In the genomic region with DNA sequence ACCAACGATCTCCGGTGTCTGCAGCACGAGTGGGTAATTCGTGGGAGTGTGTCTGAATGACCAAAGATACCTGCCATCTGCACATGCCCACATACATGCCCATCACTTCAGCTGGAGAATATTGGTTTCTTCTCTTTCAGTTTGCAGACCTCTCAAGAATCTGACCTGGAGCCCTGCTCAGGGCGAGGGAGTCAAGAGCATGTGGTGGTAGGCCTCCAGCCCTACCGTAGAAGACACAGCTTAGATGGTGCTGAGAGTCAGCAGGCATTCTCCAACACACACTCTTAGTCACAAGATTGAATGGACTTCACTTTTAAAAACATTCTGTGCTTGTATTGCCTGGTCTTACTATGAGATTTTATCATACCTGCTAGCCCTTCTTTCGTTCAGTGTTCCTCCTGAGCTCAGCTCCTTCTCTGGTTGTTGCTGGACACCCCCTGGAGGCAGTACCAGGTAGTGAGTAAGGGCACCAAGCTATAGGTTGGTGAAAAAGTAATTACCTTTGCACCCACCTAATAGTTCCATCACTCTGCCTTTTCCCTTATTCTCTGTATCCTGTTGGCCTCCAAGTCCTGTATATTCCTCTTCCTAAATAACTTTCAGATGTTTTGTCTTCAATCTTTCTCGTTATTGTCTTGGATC, we compare ENCODE assay signal across 10 cellular contexts.
DNase-seq lines count a peak whose midpoint lies in the region; ATAC-seq, FAIRE-seq and TF ChIP-seq lines count a peak whose summit lies in the region.
"Had no signal": no experiment of that assay in that cellular context is flagged by ENCODE, and none has a peak within 500 bp of the region (broad histone marks: within the 10 kb centered on the region; RNA-seq: fewer than 3 reads in every experiment).

No MANE protein-coding gene starts in this region.

- no peak overlapping the region for H3K4me3 ChIP-seq in left lung

- FAIRE-seq in H54 (lab: Jason Lieb, UNC): no peak
- FAIRE-seq: endothelial cell of umbilical vein had no signal

- intact Hi-C loops in left lung (cut with DNase I): no loop called here

- CTCF ChIA-PET in activated CD8-positive, alpha-beta T cell treated with anti-CD3 and anti-CD28 coated beads, Interleukin-2, amount 10 ng/mL, durations not matched to agents 7 days and 5 days (lab: Charles Lee): interaction anchor here (1.2 kb wide), 1 partner anchor 436 kb away, joined by 6 read pairs; no protein-coding TSS in a partner anchor

- no peak for ATAC-seq in activated CD8-positive, alpha-beta T cell treated with anti-CD3 and anti-CD28 coated beads, Interleukin-2, amount 10 ng/mL, durations not matched to agents 7 days and 5 days
- peak; percentile 67 for ATAC-seq in left lung
- ATAC-seq in HG03135 (IDR thresholded peaks at IDR 0.05; ENCODE audit: unreplicated experiment): no peak
- no peak for ATAC-seq in HG03045 (IDR thresholded peaks at IDR 0.05; ENCODE audit: unreplicated experiment)

- POLR2A ChIA-PET in activated CD8-positive, alpha-beta T cell treated with anti-CD3 and anti-CD28 coated beads, Interleukin-2, amount 10 ng/mL, durations not matched to agents 7 days and 5 days (lab: Charles Lee): no interaction called here

- H3K27ac ChIP-seq in left lung: no peak overlapping the region

- peak; percentile 8 for DNase-seq in COLO668 (lab: John Stamatoyannopoulos, UW; ENCODE audit: unreplicated experiment)
- DNase-seq in H54 (ENCODE audit: insufficient read length, low spot score): peak; percentile 7
- peak; percentile 22 for DNase-seq in activated CD8-positive, alpha-beta T cell treated with anti-CD3 and anti-CD28 coated beads, Interleukin-2, amount 10 ng/mL, durations not matched to agents 7 days and 5 days
- no peak for DNase-seq in left lung
- no peak for DNase-seq in immature natural killer cell
- no peak for DNase-seq in central memory CD4-positive, alpha-beta T cell
- DNase-seq: stimulated activated CD4-positive, alpha-beta T cell treated with anti-CD3 and anti-CD28 coated beads, Interleukin-2, amount 100 ng/mL, for 48 hours had no signal

- H3K36me3 Mint-ChIP-seq in activated CD8-positive, alpha-beta T cell treated with anti-CD3 and anti-CD28 coated beads, Interleukin-2, amount 10 ng/mL, durations not matched to agents 7 days and 5 days (ENCODE audit: low read depth): no peaks in the 10 kb centered on the region
- no peaks in the 10 kb centered on the region for H3K36me3 Mint-ChIP-seq in immature natural killer cell

- H3K9me3 ChIP-seq in left lung: no peaks in the 10 kb centered on the region

- H3K36me3 ChIP-seq in left lung: no peaks in the 10 kb centered on the region

- no peaks in the 10 kb centered on the region for H3K4me1 Mint-ChIP-seq in activated CD8-positive, alpha-beta T cell treated with anti-CD3 and anti-CD28 coated beads, Interleukin-2, amount 10 ng/mL, durations not matched to agents 7 days and 5 days (ENCODE audit: low read depth)
- no peaks in the 10 kb centered on the region for H3K4me1 Mint-ChIP-seq in immature natural killer cell

- H3K27ac Mint-ChIP-seq in activated CD8-positive, alpha-beta T cell treated with anti-CD3 and anti-CD28 coated beads, Interleukin-2, amount 10 ng/mL, durations not matched to agents 7 days and 5 days: no peak overlapping the region
- H3K27ac Mint-ChIP-seq in immature natural killer cell: no peak overlapping the region

- no peaks in the 10 kb centered on the region for H3K27me3 Mint-ChIP-seq in activated CD8-positive, alpha-beta T cell treated with anti-CD3 and anti-CD28 coated beads, Interleukin-2, amount 10 ng/mL, durations not matched to agents 7 days and 5 days (ENCODE audit: low read depth)
- peaks cover 0 to 3% (median 0%) of the 10 kb centered on the region in 3 donors for H3K27me3 Mint-ChIP-seq in immature natural killer cell (ENCODE audit: low read depth in 3 of 3)

- no peaks in the 10 kb centered on the region for H3K4me1 ChIP-seq in left lung

- H3K27me3 ChIP-seq in left lung: no peaks in the 10 kb centered on the region

- TF ChIP-seq POLR2A in H54 (IDR thresholded peaks at IDR 0.05; ENCODE audit: low read depth, low read length): no peak

- H3K4me3 Mint-ChIP-seq in activated CD8-positive, alpha-beta T cell treated with anti-CD3 and anti-CD28 coated beads, Interleukin-2, amount 10 ng/mL, durations not matched to agents 7 days and 5 days: no peak overlapping the region
- H3K4me3 Mint-ChIP-seq in immature natural killer cell: no peak overlapping the region

- H3K9me3 Mint-ChIP-seq in activated CD8-positive, alpha-beta T cell treated with anti-CD3 and anti-CD28 coated beads, Interleukin-2, amount 10 ng/mL, durations not matched to agents 7 days and 5 days (ENCODE audit: insufficient read depth): no peaks in the 10 kb centered on the region
- H3K9me3 Mint-ChIP-seq in immature natural killer cell: peaks cover 0 to 2% (median 0%) of the 10 kb centered on the region in 6 donors

- peak; percentile 30 to 40 for TF ChIP-seq CTCF in left lung (IDR thresholded peaks at IDR 0.05)

Comparison
In these comparisons a context has a peak if more than half of its experiments do, and no peak if none do; other contexts are left out.
1. DNase-seq: peak in COLO668 (single experiment), H54 (single experiment) and activated CD8-positive, alpha-beta T cell treated with anti-CD3 and anti-CD28 coated beads, Interleukin-2, amount 10 ng/mL, durations not matched to agents 7 days and 5 days (single experiment); none in left lung (0 of 2), immature natural killer cell (0 of 3) and central memory CD4-positive, alpha-beta T cell (single experiment).